19 cellular contexts compared by ENCODE assay signal in the genomic region with DNA sequence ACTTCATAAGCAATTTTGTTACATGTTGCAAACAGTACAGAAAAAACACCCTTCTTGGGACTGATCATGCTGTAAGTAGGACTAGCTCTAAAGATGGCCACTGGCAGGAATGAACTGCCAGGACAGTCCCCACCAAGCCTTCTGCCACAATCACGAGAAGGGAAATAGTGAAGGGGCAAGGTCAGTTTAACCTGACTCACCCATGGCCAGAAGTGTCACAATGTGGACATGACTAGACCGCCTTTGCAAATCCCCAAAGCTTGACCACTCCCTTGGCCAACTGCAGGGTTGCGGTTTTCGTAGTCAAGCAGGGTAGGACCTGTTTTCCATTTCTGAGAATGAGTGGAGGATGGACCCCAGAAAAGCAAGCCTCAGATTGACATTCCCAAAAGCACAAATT. TPM values are rescaled to one million over a fixed set of nuclear protein-coding genes. Genes with fewer than 3 reads are reported as not detected.
DNase-seq lines count a peak whose midpoint lies in the region; ATAC-seq, FAIRE-seq and TF ChIP-seq lines count a peak whose summit lies in the region.
"Had no signal": no experiment of that assay in that cellular context is flagged by ENCODE, and none has a peak within 500 bp of the region (broad histone marks: within the 10 kb centered on the region; RNA-seq: fewer than 3 reads in every experiment).

No MANE protein-coding gene starts in this region.

- TF ChIP-seq CTCF in right lobe of liver (IDR thresholded peaks at IDR 0.05) = no peak
- TF ChIP-seq CTCF in HepG2 (CRISPR knock-in tag; IDR thresholded peaks at IDR 0.05) = no peak
- no peak for TF ChIP-seq CTCF in mucosa of descending colon (IDR thresholded peaks at IDR 0.05)

- no peaks in the 10 kb centered on the region for H3K79me2 ChIP-seq in HepG2 (ENCODE audit: insufficient read depth, low read length)

- H2AFZ ChIP-seq in HepG2 (ENCODE audit: low read length) = no peak overlapping the region
- H2AFZ ChIP-seq: GM23248 had no signal

- POLR2A ChIA-PET in HepG2 (lab: Yijun Ruan, JAX) = no interaction called here

- H3K9me3 ChIP-seq in right lobe of liver (no peaks in the 10 kb centered on the region), HepG2 (ENCODE audit: low read length) (no peaks in the 10 kb centered on the region), mucosa of descending colon (no peaks in the 10 kb centered on the region)
- H3K9me3 ChIP-seq: A549, Peyer's patch had no signal

- H3K27me3 ChIP-seq in right lobe of liver = no peaks in the 10 kb centered on the region
- H3K27me3 ChIP-seq in HepG2 (ENCODE audit: control insufficient read depth in 1 of 2, insufficient read depth in 2 of 2, low read length in 2 of 2) = no peaks in the 10 kb centered on the region
- H3K27me3 ChIP-seq: Peyer's patch had no signal

- no peaks in the 10 kb centered on the region for H4K20me1 ChIP-seq in HepG2 (ENCODE audit: insufficient read depth, low read length)

- CTCF ChIA-PET in HepG2 (lab: Yijun Ruan, JAX; ENCODE audit: low intra/inter-chr PET ratio, low total read pairs) = interaction anchor here (0.7 kb wide), 1 partner anchor 76 kb away, joined by 3 read pairs; no protein-coding TSS in a partner anchor

- H3K4me1 Mint-ChIP-seq in dendritic cell treated with granulocyte-macrophage colony-stimulating factor and Interleukin-4, amounts not matched to agents 40 ng/mL and 50 ng/mL, for 4 days (ENCODE audit: low read depth) = peaks cover 52% of the 10 kb centered on the region
- H3K4me1 Mint-ChIP-seq: CD4-positive, alpha-beta memory T cell had no signal

- H3K27ac ChIP-seq in right lobe of liver (no peak overlapping the region), HepG2 (ENCODE audit: extremely low read length, insufficient read depth, low read length) (no peak overlapping the region)
- H3K27ac ChIP-seq: A549, GM23248, Peyer's patch had no signal

- no peak for DNase-seq in right lobe of liver
- DNase-seq in HepG2 (ENCODE audit: low spot score) = no peak
- no peak for DNase-seq in mucosa of descending colon
- DNase-seq in AG08396 (ENCODE audit: low spot score) = no peak
- no peak for DNase-seq in HTR-8/SVneo (ENCODE audit: insufficient read length, low spot score)
- DNase-seq: CD4-positive, alpha-beta memory T cell; GF-D8; GM23248; KBM-7; NCI-H1417; NCI-H1930; NCI-H2171; Peyer's patch; SHP77 treated with DMSO at 0.1 percent for 48 hours had no signal

- H3K4me3 ChIP-seq in right lobe of liver = no peak overlapping the region
- no peak overlapping the region for H3K4me3 ChIP-seq in HepG2 (replicated peaks in 1 of 3; ENCODE audit: insufficient read depth in 1 of 3, low read depth in 2 of 3, low read length in 3 of 3)
- no peak overlapping the region for H3K4me3 ChIP-seq in mucosa of descending colon
- H3K4me3 ChIP-seq: A549, GM23248, Peyer's patch had no signal

- no peaks in the 10 kb centered on the region for H3K36me3 ChIP-seq in right lobe of liver
- H3K36me3 ChIP-seq in HepG2 (replicated peaks in 1 of 2; ENCODE audit: control insufficient read depth in 1 of 2, insufficient read depth in 2 of 2, low read length in 2 of 2) = peaks cover 15 to 27% of the 10 kb centered on the region in 2 experiments; a peak in 4 of 5 replicates
- H3K36me3 ChIP-seq in mucosa of descending colon (ENCODE audit: low read depth) = no peaks in the 10 kb centered on the region
- H3K36me3 ChIP-seq: Peyer's patch had no signal

- no peak overlapping the region for H3K9ac ChIP-seq in HepG2 (ENCODE audit: insufficient read depth, low read depth, low read length)
- H3K9ac ChIP-seq: GM23248 had no signal

- in situ Hi-C loops in HepG2 (cut with HindIII; ENCODE audit: extremely low pct_ligation_motif_present, low pct_unique_long_range_greater_than_20kb) = no loop called here

- BruUV-seq in HepG2 (replicated peaks; lab: Mats Ljungman, UMichigan) = no TSS peak

- TF ChIP-seq POLR2A in right lobe of liver (IDR thresholded peaks at IDR 0.05) (no peak), HepG2 (IDR thresholded peaks at IDR 0.05; ENCODE audit: insufficient read depth in 1 of 2, low read depth in 2 of 2, low read length in 2 of 2) (no peak)

- H3K9me3 Mint-ChIP-seq in dendritic cell treated with granulocyte-macrophage colony-stimulating factor and Interleukin-4, amounts not matched to agents 40 ng/mL and 50 ng/mL, for 4 days = no peaks in the 10 kb centered on the region
- H3K9me3 Mint-ChIP-seq: CD4-positive, alpha-beta memory T cell had no signal

- H3K27ac Mint-ChIP-seq in dendritic cell treated with granulocyte-macrophage colony-stimulating factor and Interleukin-4, amounts not matched to agents 40 ng/mL and 50 ng/mL, for 4 days = peak overlapping the region; percentile 72
- H3K27ac Mint-ChIP-seq: CD4-positive, alpha-beta memory T cell had no signal

- H3K4me1 ChIP-seq in right lobe of liver (no peaks in the 10 kb centered on the region), HepG2 (ENCODE audit: insufficient read depth, low read length) (0 out of 2 replicates have a peak, but pooled peaks cover 10% of the 10 kb centered on the region), mucosa of descending colon (ENCODE audit: low read depth) (peaks cover 18% of the 10 kb centered on the region)
- H3K4me1 ChIP-seq: A549 had no signal

- no peak overlapping the region for H3K4me2 ChIP-seq in HepG2 (ENCODE audit: low read depth, low read length)
- H3K4me2 ChIP-seq: A549 had no signal

- FAIRE-seq in HepG2 (lab: Jason Lieb, UNC) (no peak), HTR-8/SVneo (lab: Jason Lieb, UNC) (no peak)
- FAIRE-seq: A549, D721Med had no signal

- intact Hi-C loops in right lobe of liver (cut with DNase I) = no loop called here
- intact Hi-C loops in HepG2 (cut with micrococcal nuclease; ENCODE audit: unreplicated experiment) = loop anchor here (2.0 kb wide), 1 partner anchor 75 kb away; no protein-coding TSS in a partner anchor
- intact Hi-C loops in dendritic cell treated with granulocyte-macrophage colony-stimulating factor and Interleukin-4, amounts not matched to agents 40 ng/mL and 50 ng/mL, for 4 days (cut with micrococcal nuclease) = no loop called here
- intact Hi-C loops in mucosa of descending colon (cut with DNase I, micrococcal nuclease) = no loop called here

- H3K27me3 Mint-ChIP-seq in dendritic cell treated with granulocyte-macrophage colony-stimulating factor and Interleukin-4, amounts not matched to agents 40 ng/mL and 50 ng/mL, for 4 days = no peaks in the 10 kb centered on the region
- H3K27me3 Mint-ChIP-seq: CD4-positive, alpha-beta memory T cell had no signal

- H3K4me3 Mint-ChIP-seq in dendritic cell treated with granulocyte-macrophage colony-stimulating factor and Interleukin-4, amounts not matched to agents 40 ng/mL and 50 ng/mL, for 4 days = no peak overlapping the region
- H3K4me3 Mint-ChIP-seq: CD4-positive, alpha-beta memory T cell had no signal

- WGBS in right lobe of liver (ENCODE audit: insufficient coverage, low coverage, low lambda C conversion rate, missing lambda C conversion rate) = 20% methylated on average over 1 of the region's 4 CpGs
- WGBS in HepG2 (ENCODE audit: low lambda C conversion rate) = 100% methylated on average over 2 of the region's 4 CpGs

- no peak for TF ChIP-seq RAD21 in HepG2 (CRISPR knock-in tag; IDR thresholded peaks at IDR 0.05)

- no peak for TF ChIP-seq EP300 in HepG2 (IDR thresholded peaks at IDR 0.05; ENCODE audit: low read depth in 2 of 2, low read length in 2 of 2)
- no peak for TF ChIP-seq EP300 in HepG2 (CRISPR knock-in tag; IDR thresholded peaks at IDR 0.05; ENCODE audit: borderline replicate concordance)

- peaks cover 39% of the 10 kb centered on the region for H3K36me3 Mint-ChIP-seq in dendritic cell treated with granulocyte-macrophage colony-stimulating factor and Interleukin-4, amounts not matched to agents 40 ng/mL and 50 ng/mL, for 4 days (ENCODE audit: low read depth)

- ATAC-seq in right lobe of liver (peak; percentile 28 to 48 (median 35)), HepG2 (no peak), mucosa of descending colon (peak; percentile 14), HG02885 (IDR thresholded peaks at IDR 0.05; ENCODE audit: poor library complexity, unreplicated experiment) (no peak)
- no peak for ATAC-seq in activated CD4-positive, CD25-positive, alpha-beta regulatory T cell treated with anti-CD3 and anti-CD28 coated beads, Interleukin-2, amount 50 U/mL, for 24 hours
- ATAC-seq: A549 had no signal

RNA-seq across cellular contexts. Expression of a gene that starts 19.4 kb away (rescaled TPM):
- total RNA-seq in right lobe of liver (10 to 100 TPM in 2 of 6 experiments, 1 to 10 TPM in 4; 8.3 to 11.4 (median 9.7) TPM), HepG2 (2016; rRNA removed; fragmentation: Illumina TruSeq; extraction: Trizol) (10.1 and 14.1 TPM in 2 replicates), mucosa of descending colon (10 to 100 TPM; 26.2 to 42.5 (median 33.3) TPM)
- total RNA-seq in HepG2 (2016; cell fraction: cytosol; rRNA removed; fragmentation: Illumina TruSeq; extraction: Trizol; ENCODE audit: low read depth) = 2.9 and 3.3 TPM in 2 replicates
- 9.8 and 14.0 TPM in 2 replicates for total RNA-seq in HepG2 (2016; cell fraction: insoluble cytoplasmic fraction; rRNA removed; fragmentation: Illumina TruSeq; extraction: Trizol)
- 10.0 and 10.9 TPM in 2 replicates for total RNA-seq in HepG2 (2016; cell fraction: membrane; rRNA removed; fragmentation: Illumina TruSeq; extraction: Trizol)
- 8.0 and 9.6 TPM in 2 replicates for total RNA-seq in HepG2 (2016; cell fraction: nucleus; rRNA removed; fragmentation: Illumina TruSeq; extraction: Trizol)
- 6.3 and 7.2 TPM in 2 replicates for polyA plus RNA-seq in HepG2 (2011; rRNA removed)
- polyA plus RNA-seq in HepG2 (2011; cell fraction: cytosol; rRNA removed) = 6.8 and 7.1 TPM in 2 replicates
- 4.3 and 4.5 TPM in 2 replicates for polyA plus RNA-seq in HepG2 (2011; cell fraction: nucleus; rRNA removed)
- 7.3 TPM in 2 replicates for polyA plus RNA-seq in HepG2 (2012)
- polyA plus RNA-seq in HepG2 (2016; cell fraction: cytosol; fragmentation: Illumina TruSeq; extraction: Trizol; ENCODE audit: low read depth) = 2.3 and 2.6 TPM in 2 replicates
- polyA plus RNA-seq in HepG2 (2016; cell fraction: insoluble cytoplasmic fraction; fragmentation: Illumina TruSeq; extraction: Trizol; ENCODE audit: low read depth) = 10.6 and 11.0 TPM in 2 replicates
- polyA plus RNA-seq in HepG2 (2016; cell fraction: membrane; fragmentation: Illumina TruSeq; extraction: Trizol; ENCODE audit: low read depth) = 5.8 TPM in 2 replicates
- polyA plus RNA-seq in HepG2 (2016; cell fraction: nucleus; fragmentation: Illumina TruSeq; extraction: Trizol; ENCODE audit: insufficient read depth, low read depth) = 6.0 and 9.1 TPM in 2 replicates
- polyA minus RNA-seq in HepG2 (2011; rRNA and poly(A)+ RNA removed; ENCODE audit: low replicate concordance) = 7.4 and 20.0 TPM in 2 replicates
- polyA minus RNA-seq in HepG2 (2011; cell fraction: cytosol; rRNA and poly(A)+ RNA removed) = 5.0 and 6.0 TPM in 2 replicates
- 6.0 and 11.5 TPM in 2 replicates for polyA minus RNA-seq in HepG2 (2011; cell fraction: nucleus; rRNA and poly(A)+ RNA removed)

RNA-seq across cellular contexts. Expression of a gene that starts 34.9 kb away (rescaled TPM):
- total RNA-seq in right lobe of liver (1 to 10 TPM; 3.5 to 8.5 (median 7.4) TPM), HepG2 (2016; rRNA removed; fragmentation: Illumina TruSeq; extraction: Trizol) (1.3 and 2.3 TPM in 2 replicates), mucosa of descending colon (1 to 10 TPM; 4.7 to 9.6 (median 7.2) TPM)
- total RNA-seq in HepG2 (2016; cell fraction: cytosol; rRNA removed; fragmentation: Illumina TruSeq; extraction: Trizol; ENCODE audit: low read depth) = 0.53 and 0.71 TPM in 2 replicates
- 1.4 and 2.4 TPM in 2 replicates for total RNA-seq in HepG2 (2016; cell fraction: insoluble cytoplasmic fraction; rRNA removed; fragmentation: Illumina TruSeq; extraction: Trizol)
- 1.2 and 1.3 TPM in 2 replicates for total RNA-seq in HepG2 (2016; cell fraction: membrane; rRNA removed; fragmentation: Illumina TruSeq; extraction: Trizol)
- total RNA-seq in HepG2 (2016; cell fraction: nucleus; rRNA removed; fragmentation: Illumina TruSeq; extraction: Trizol) = 2.1 and 2.5 TPM in 2 replicates
- polyA plus RNA-seq in HepG2 (2011; rRNA removed) = 1.7 TPM in 2 replicates
- polyA plus RNA-seq in HepG2 (2011; cell fraction: cytosol; rRNA removed) = 1.2 and 1.6 TPM in 2 replicates
- 1.4 and 1.8 TPM in 2 replicates for polyA plus RNA-seq in HepG2 (2011; cell fraction: nucleus; rRNA removed)
- 1.6 TPM in 2 replicates for polyA plus RNA-seq in HepG2 (2012)
- 0.20 and 0.28 TPM in 2 replicates for polyA plus RNA-seq in HepG2 (2016; cell fraction: cytosol; fragmentation: Illumina TruSeq; extraction: Trizol; ENCODE audit: low read depth)
- polyA plus RNA-seq in HepG2 (2016; cell fraction: insoluble cytoplasmic fraction; fragmentation: Illumina TruSeq; extraction: Trizol; ENCODE audit: low read depth) = 1.5 and 2.1 TPM in 2 replicates
- 0.54 and 0.77 TPM in 2 replicates for polyA plus RNA-seq in HepG2 (2016; cell fraction: membrane; fragmentation: Illumina TruSeq; extraction: Trizol; ENCODE audit: low read depth)
- 0.97 and 2.2 TPM in 2 replicates for polyA plus RNA-seq in HepG2 (2016; cell fraction: nucleus; fragmentation: Illumina TruSeq; extraction: Trizol; ENCODE audit: insufficient read depth, low read depth)
- 1.8 and 4.0 TPM in 2 replicates for polyA minus RNA-seq in HepG2 (2011; rRNA and poly(A)+ RNA removed; ENCODE audit: low replicate concordance)
- 2.5 and 2.7 TPM in 2 replicates for polyA minus RNA-seq in HepG2 (2011; cell fraction: cytosol; rRNA and poly(A)+ RNA removed)
- polyA minus RNA-seq in HepG2 (2011; cell fraction: nucleus; rRNA and poly(A)+ RNA removed) = 4.5 and 7.1 TPM in 2 replicates

RNA-seq across cellular contexts. Expression of a gene that starts 47.2 kb away (rescaled TPM):
- total RNA-seq in right lobe of liver = 10 to 100 TPM in 3 of 6 experiments, 1 to 10 TPM in 3; 6.7 to 23.2 (median 10.2) TPM
- total RNA-seq in HepG2 (2016; rRNA removed; fragmentation: Illumina TruSeq; extraction: Trizol) = 30.6 and 39.4 TPM in 2 replicates
- 40.0 and 40.9 TPM in 2 replicates for total RNA-seq in HepG2 (2016; cell fraction: cytosol; rRNA removed; fragmentation: Illumina TruSeq; extraction: Trizol; ENCODE audit: low read depth)
- total RNA-seq in HepG2 (2016; cell fraction: insoluble cytoplasmic fraction; rRNA removed; fragmentation: Illumina TruSeq; extraction: Trizol) = 23.4 and 36.6 TPM in 2 replicates
- total RNA-seq in HepG2 (2016; cell fraction: membrane; rRNA removed; fragmentation: Illumina TruSeq; extraction: Trizol) = 11.2 and 11.4 TPM in 2 replicates
- 31.1 and 33.1 TPM in 2 replicates for total RNA-seq in HepG2 (2016; cell fraction: nucleus; rRNA removed; fragmentation: Illumina TruSeq; extraction: Trizol)
- 13.2 and 18.6 TPM in 2 replicates for polyA plus RNA-seq in HepG2 (2011; rRNA removed)
- polyA plus RNA-seq in HepG2 (2011; cell fraction: cytosol; rRNA removed) = 5.0 and 5.1 TPM in 2 replicates
- polyA plus RNA-seq in HepG2 (2011; cell fraction: nucleus; rRNA removed) = 51.4 and 59.2 TPM in 2 replicates
- 17.9 and 28.3 TPM in 2 replicates for polyA plus RNA-seq in HepG2 (2012)
- 6.7 and 7.7 TPM in 2 replicates for polyA plus RNA-seq in HepG2 (2016; cell fraction: cytosol; fragmentation: Illumina TruSeq; extraction: Trizol; ENCODE audit: low read depth)
- 20.0 and 25.7 TPM in 2 replicates for polyA plus RNA-seq in HepG2 (2016; cell fraction: insoluble cytoplasmic fraction; fragmentation: Illumina TruSeq; extraction: Trizol; ENCODE audit: low read depth)
- polyA plus RNA-seq in HepG2 (2016; cell fraction: membrane; fragmentation: Illumina TruSeq; extraction: Trizol; ENCODE audit: low read depth) = 4.0 and 4.5 TPM in 2 replicates
- polyA plus RNA-seq in HepG2 (2016; cell fraction: nucleus; fragmentation: Illumina TruSeq; extraction: Trizol; ENCODE audit: insufficient read depth, low read depth) = 51.3 and 56.0 TPM in 2 replicates
- polyA minus RNA-seq in HepG2 (2011; rRNA and poly(A)+ RNA removed; ENCODE audit: low replicate concordance) = 43.7 and 49.7 TPM in 2 replicates
- polyA minus RNA-seq in HepG2 (2011; cell fraction: cytosol; rRNA and poly(A)+ RNA removed) = 12.0 and 15.7 TPM in 2 replicates
- 22.4 and 29.6 TPM in 2 replicates for polyA minus RNA-seq in HepG2 (2011; cell fraction: nucleus; rRNA and poly(A)+ RNA removed)
- 10 to 100 TPM; 14.6 to 19.4 (median 16.9) TPM for total RNA-seq in mucosa of descending colon

Comparison
In these comparisons a context has a peak if more than half of its experiments do, and no peak if none do; other contexts are left out.
1. ATAC-seq: peak in right lobe of liver (4 of 4) and mucosa of descending colon (single experiment); none in HepG2 (single experiment), HG02885 (single experiment) and activated CD4-positive, CD25-positive, alpha-beta regulatory T cell treated with anti-CD3 and anti-CD28 coated beads, Interleukin-2, amount 50 U/mL, for 24 hours (0 of 2).